Comparison of ENCODE assay signal across 10 cellular contexts in the genomic region with DNA sequence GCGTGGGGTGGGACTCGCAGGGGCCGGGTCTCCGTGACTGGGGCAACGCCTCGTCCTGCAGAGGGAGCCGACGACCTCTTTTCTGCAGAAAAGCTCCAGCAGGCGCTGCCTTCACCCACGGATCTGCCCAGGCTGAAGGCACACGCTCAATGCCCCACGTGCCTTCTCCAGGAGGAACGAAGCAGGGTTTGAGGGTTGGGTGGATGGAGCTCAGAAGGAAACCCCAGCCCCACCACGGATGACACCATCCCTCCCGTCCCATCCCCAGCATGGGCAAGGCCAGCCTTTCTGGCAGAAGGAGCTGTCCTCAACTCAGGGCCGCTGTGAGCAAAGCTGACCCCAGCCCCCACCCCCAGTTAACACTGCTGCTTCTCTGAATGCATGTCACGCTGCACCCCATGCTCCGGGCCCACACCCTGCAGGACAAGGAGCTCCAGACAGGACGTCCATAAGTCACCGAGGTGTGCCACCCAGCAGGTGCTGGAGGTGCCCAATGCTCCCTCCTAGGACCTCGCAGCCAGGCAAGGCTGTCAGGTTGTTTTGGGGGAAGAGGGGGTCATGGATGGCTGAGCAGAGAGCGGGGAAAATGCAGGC. TPM values are rescaled to one million over a fixed set of nuclear protein-coding genes. Genes with fewer than 3 reads are reported as not detected.
DNase-seq lines count a peak whose midpoint lies in the region; ATAC-seq and TF ChIP-seq lines count a peak whose summit lies in the region.
"Had no signal": no experiment of that assay in that cellular context is flagged by ENCODE, and none has a peak within 500 bp of the region (broad histone marks: within the 10 kb centered on the region; RNA-seq: fewer than 3 reads in every experiment).

No MANE protein-coding gene starts in this region.

- no peaks in the 10 kb centered on the region for H3K9me3 Mint-ChIP-seq in activated CD4-positive, alpha-beta memory T cell treated with anti-CD3 and anti-CD28 coated beads for 36 hours
- no peaks in the 10 kb centered on the region for H3K9me3 Mint-ChIP-seq in activated CD4-positive, alpha-beta memory T cell treated with anti-CD3 and anti-CD28 coated beads, Interleukin-2, amount 10 ng/mL, durations not matched to agents 7 days and 5 days

- no peak overlapping the region for H3K9ac ChIP-seq in rectal smooth muscle tissue (ENCODE audit: low read length)
- no peak overlapping the region for H3K9ac ChIP-seq in SK-N-SH

- no peak for TF ChIP-seq EP300 in SK-N-SH (IDR thresholded peaks at IDR 0.05; ENCODE audit: borderline replicate concordance in 1 of 2, low read depth in 1 of 2, low read length in 1 of 2)

- H3K4me1 Mint-ChIP-seq in activated CD4-positive, alpha-beta memory T cell treated with anti-CD3 and anti-CD28 coated beads for 36 hours (ENCODE audit: low read depth), result peaks cover 9% of the 10 kb centered on the region
- H3K4me1 Mint-ChIP-seq in activated CD4-positive, alpha-beta memory T cell treated with anti-CD3 and anti-CD28 coated beads, Interleukin-2, amount 10 ng/mL, durations not matched to agents 7 days and 5 days, result peaks cover 13% of the 10 kb centered on the region

- TF ChIP-seq CTCF in dorsolateral prefrontal cortex (IDR thresholded peaks at IDR 0.05 in 54 of 56, conservative IDR thresholded peaks at IDR 0.05 in 2 of 56; ENCODE audit: low read depth in 1 of 56, partially characterized antibody in 56 of 56) (peak in 33 of 56 donors; percentile 4 to 49 (median 19)), SK-N-SH (IDR thresholded peaks at IDR 0.05) (no peak)

- no peak overlapping the region for H3K4me2 ChIP-seq in SK-N-SH

- ATAC-seq in GM21390 (IDR thresholded peaks at IDR 0.05; ENCODE audit: unreplicated experiment), result no peak

- H3K27ac Mint-ChIP-seq in activated CD4-positive, alpha-beta memory T cell treated with anti-CD3 and anti-CD28 coated beads for 36 hours, result no peak overlapping the region
- no peak overlapping the region for H3K27ac Mint-ChIP-seq in activated CD4-positive, alpha-beta memory T cell treated with anti-CD3 and anti-CD28 coated beads, Interleukin-2, amount 10 ng/mL, durations not matched to agents 7 days and 5 days

- H3K36me3 ChIP-seq in rectal smooth muscle tissue (ENCODE audit: control insufficient read depth, insufficient read depth, low read length) (peaks cover 3% of the 10 kb centered on the region), SK-N-SH (replicated peaks in 1 of 2; ENCODE audit: control insufficient read depth in 1 of 2, insufficient read depth in 2 of 2, low read length in 1 of 2) (peaks cover 0 to 27% of the 10 kb centered on the region in 2 experiments)

- H3K79me2 ChIP-seq in SK-N-SH (ENCODE audit: insufficient read depth), result peaks cover 28% of the 10 kb centered on the region

- DNase-seq in activated CD4-positive, alpha-beta memory T cell treated with anti-CD3 and anti-CD28 coated beads for 36 hours, result peak; percentile 28
- no peak for DNase-seq in activated CD4-positive, alpha-beta memory T cell treated with anti-CD3 and anti-CD28 coated beads, Interleukin-2, amount 10 ng/mL, durations not matched to agents 7 days and 5 days
- DNase-seq in NAMALWA (ENCODE audit: low spot score), result peak; percentile 50
- peak in 3 of 10 donors; percentile 45 to 56 (median 45) for DNase-seq in dorsolateral prefrontal cortex
- no peak for DNase-seq in Kasumi-1 (lab: John Stamatoyannopoulos, UW)
- no peak for DNase-seq in SK-N-SH
- DNase-seq: cortex of kidney, mesenchymal stem cell had no signal

- no peak overlapping the region for H3K4me3 Mint-ChIP-seq in activated CD4-positive, alpha-beta memory T cell treated with anti-CD3 and anti-CD28 coated beads for 36 hours
- no peak overlapping the region for H3K4me3 Mint-ChIP-seq in activated CD4-positive, alpha-beta memory T cell treated with anti-CD3 and anti-CD28 coated beads, Interleukin-2, amount 10 ng/mL, durations not matched to agents 7 days and 5 days

- peaks cover 7% of the 10 kb centered on the region for H3K4me1 ChIP-seq in rectal smooth muscle tissue (ENCODE audit: control insufficient read depth, insufficient read depth, low read length)
- peaks cover 0 to 14% of the 10 kb centered on the region in 2 experiments; a peak in 1 of 4 replicates for H3K4me1 ChIP-seq in SK-N-SH (ENCODE audit: control insufficient read depth in 1 of 2, insufficient read depth in 2 of 2, low read depth in 1 of 2, low read length in 1 of 2)

- intact Hi-C loops in activated CD4-positive, alpha-beta memory T cell treated with anti-CD3 and anti-CD28 coated beads for 36 hours (cut with micrococcal nuclease), result loop anchor here (5.0 kb wide), 1 partner anchor 34 kb away; a partner anchor contains a TSS
- intact Hi-C loops in dorsolateral prefrontal cortex (cut with DNase I), result no loop called here

- no peaks in the 10 kb centered on the region for H3F3A ChIP-seq in SK-N-SH (replicated peaks; ENCODE audit: insufficient read depth)

- peaks cover 2% of the 10 kb centered on the region for H3K36me3 Mint-ChIP-seq in activated CD4-positive, alpha-beta memory T cell treated with anti-CD3 and anti-CD28 coated beads for 36 hours
- peaks cover 2% of the 10 kb centered on the region for H3K36me3 Mint-ChIP-seq in activated CD4-positive, alpha-beta memory T cell treated with anti-CD3 and anti-CD28 coated beads, Interleukin-2, amount 10 ng/mL, durations not matched to agents 7 days and 5 days (ENCODE audit: low read depth)

- WGBS in SK-N-SH (ENCODE audit: low lambda C conversion rate), result 84% methylated on average over 13 of the region's 22 CpGs

- POLR2A ChIA-PET in activated CD4-positive, alpha-beta memory T cell treated with anti-CD3 and anti-CD28 coated beads for 36 hours (lab: Charles Lee), result interaction anchor here (1.0 to 2.2 kb wide), 2 partner anchors 16 to 31 kb away, joined by 4 to 7 read pairs; no protein-coding TSS in a partner anchor
- POLR2A ChIA-PET in activated CD4-positive, alpha-beta memory T cell treated with anti-CD3 and anti-CD28 coated beads, Interleukin-2, amount 10 ng/mL, durations not matched to agents 7 days and 5 days (lab: Charles Lee), result interaction anchor here (0.8 to 1.3 kb wide), 8 partner anchors 10 to 366 kb away, joined by 3 to 5 read pairs (median 3); a partner anchor contains a TSS
- POLR2A ChIA-PET in SK-N-SH (lab: Yijun Ruan, JAX), result interaction anchor here (0.7 to 1.9 kb wide), 6 partner anchors 10 to 194 kb away, joined by 3 to 5 read pairs (median 3); a partner anchor contains a TSS

- H3K4me3 ChIP-seq in dorsolateral prefrontal cortex (peak overlapping the region in 3 of 59 donors; percentile 31 to 38 (median 34)), rectal smooth muscle tissue (ENCODE audit: low read length) (peak overlapping the region; percentile 57), SK-N-SH (ENCODE audit: low read depth in 2 of 2, low read length in 1 of 2) (no peak overlapping the region; a peak in 2 of 4 replicates)

- CTCF ChIA-PET in activated CD4-positive, alpha-beta memory T cell treated with anti-CD3 and anti-CD28 coated beads for 36 hours (lab: Charles Lee), result interaction anchor here (1.1 to 1.4 kb wide), 2 partner anchors 17 to 26 kb away, joined by 3 to 5 read pairs; no protein-coding TSS in a partner anchor
- CTCF ChIA-PET in activated CD4-positive, alpha-beta memory T cell treated with anti-CD3 and anti-CD28 coated beads, Interleukin-2, amount 10 ng/mL, durations not matched to agents 7 days and 5 days (lab: Charles Lee), result interaction anchor here (0.8 to 2.5 kb wide), 3 partner anchors 19 to 30 kb away, joined by 3 to 10 read pairs (median 3); a partner anchor contains a TSS
- CTCF ChIA-PET in SK-N-SH (lab: Yijun Ruan, JAX), result interaction anchor here (0.8 to 3.5 kb wide), 6 partner anchors 9 to 192 kb away, joined by 3 to 21 read pairs (median 4); no protein-coding TSS in a partner anchor

- H3K27me3 ChIP-seq in dorsolateral prefrontal cortex (peaks cover 0 to 21% (median 0%) of the 10 kb centered on the region in 45 donors), rectal smooth muscle tissue (ENCODE audit: control insufficient read depth, insufficient read depth, low read length) (peaks cover 49% of the 10 kb centered on the region), SK-N-SH (ENCODE audit: insufficient read depth) (no peaks in the 10 kb centered on the region)

- H2AFZ ChIP-seq in SK-N-SH (ENCODE audit: low read depth), result no peak overlapping the region

- H4K20me1 ChIP-seq in SK-N-SH (ENCODE audit: insufficient read depth), result peaks cover 36% of the 10 kb centered on the region

- H3K9me2 ChIP-seq in SK-N-SH, result no peaks in the 10 kb centered on the region

- peaks cover 7% of the 10 kb centered on the region for H3K27me3 Mint-ChIP-seq in activated CD4-positive, alpha-beta memory T cell treated with anti-CD3 and anti-CD28 coated beads for 36 hours
- H3K27me3 Mint-ChIP-seq in activated CD4-positive, alpha-beta memory T cell treated with anti-CD3 and anti-CD28 coated beads, Interleukin-2, amount 10 ng/mL, durations not matched to agents 7 days and 5 days, result peaks cover 11% of the 10 kb centered on the region

- H3K27ac ChIP-seq in dorsolateral prefrontal cortex (peak overlapping the region in 50 of 59 donors; percentile 8 to 87 (median 75)), rectal smooth muscle tissue (ENCODE audit: low read depth, low read length) (no peak overlapping the region), SK-N-SH (ENCODE audit: low read depth in 2 of 2, low read length in 1 of 2) (peak overlapping the region in 1 of 2 experiments; percentile 14; a peak in 1 of 4 replicates)

- no peaks in the 10 kb centered on the region for H3K9me3 ChIP-seq in SK-N-SH

- TF ChIP-seq RAD21 in SK-N-SH (IDR thresholded peaks at IDR 0.05; ENCODE audit: low read length), result no peak

RNA-seq across cellular contexts. Expression of a gene that starts 7.4 kb away (rescaled TPM):
- 10 to 100 TPM; 24.4 to 26.9 TPM for total RNA-seq in activated CD4-positive, alpha-beta memory T cell treated with anti-CD3 and anti-CD28 coated beads for 36 hours
- 10 to 100 TPM; 38.4 to 38.5 TPM for total RNA-seq in activated CD4-positive, alpha-beta memory T cell treated with anti-CD3 and anti-CD28 coated beads, Interleukin-2, amount 10 ng/mL, durations not matched to agents 7 days and 5 days
- total RNA-seq in dorsolateral prefrontal cortex, result 10 to 100 TPM; 28.3 to 63.0 (median 35.2) TPM
- 23.4 and 25.3 TPM in 2 replicates for polyA plus RNA-seq in SK-N-SH (2012; rRNA removed)
- polyA plus RNA-seq in SK-N-SH (2012; cell fraction: cytosol; rRNA removed), result 11.5 and 20.3 TPM in 2 replicates
- 27.2 and 30.6 TPM in 2 replicates for polyA plus RNA-seq in SK-N-SH (2012; cell fraction: nucleus; rRNA removed)

RNA-seq across cellular contexts. Expression of a gene that starts 18.5 kb away (rescaled TPM):
- total RNA-seq in activated CD4-positive, alpha-beta memory T cell treated with anti-CD3 and anti-CD28 coated beads for 36 hours, result 1 to 10 TPM; 1.5 to 2.7 TPM
- total RNA-seq in activated CD4-positive, alpha-beta memory T cell treated with anti-CD3 and anti-CD28 coated beads, Interleukin-2, amount 10 ng/mL, durations not matched to agents 7 days and 5 days, result 1 to 10 TPM; 2.5 to 3.6 TPM
- 10 to 100 TPM in 50 of 120 experiments, 1 to 10 TPM in 70; 4.5 to 20.4 (median 9.5) TPM for total RNA-seq in dorsolateral prefrontal cortex
- 5.8 and 6.6 TPM in 2 replicates for polyA plus RNA-seq in SK-N-SH (2012; rRNA removed)
- polyA plus RNA-seq in SK-N-SH (2012; cell fraction: cytosol; rRNA removed), result 1.1 and 1.5 TPM in 2 replicates
- 69.2 and 138 TPM in 2 replicates for polyA plus RNA-seq in SK-N-SH (2012; cell fraction: nucleus; rRNA removed)

RNA-seq across cellular contexts. Expression of a gene that starts 19.4 kb away (rescaled TPM):
- total RNA-seq in activated CD4-positive, alpha-beta memory T cell treated with anti-CD3 and anti-CD28 coated beads for 36 hours, result 1 to 10 TPM; 1.8 to 1.9 TPM
- 1 to 10 TPM; 1.1 to 1.6 TPM for total RNA-seq in activated CD4-positive, alpha-beta memory T cell treated with anti-CD3 and anti-CD28 coated beads, Interleukin-2, amount 10 ng/mL, durations not matched to agents 7 days and 5 days
- total RNA-seq in dorsolateral prefrontal cortex, result 10 to 100 TPM in 116 of 120 experiments, 1 to 10 TPM in 4; 6.9 to 23.9 (median 14.3) TPM
- polyA plus RNA-seq in SK-N-SH (2012; rRNA removed), result 6.8 and 9.1 TPM in 2 replicates
- polyA plus RNA-seq in SK-N-SH (2012; cell fraction: cytosol; rRNA removed), result 4.0 and 5.0 TPM in 2 replicates
- polyA plus RNA-seq in SK-N-SH (2012; cell fraction: nucleus; rRNA removed), result 5.8 and 6.7 TPM in 2 replicates

RNA-seq across cellular contexts. Expression of a gene that starts 21.7 kb away (rescaled TPM):
- under 1 TPM; 0.07 to 0.15 TPM for total RNA-seq in activated CD4-positive, alpha-beta memory T cell treated with anti-CD3 and anti-CD28 coated beads for 36 hours
- total RNA-seq in activated CD4-positive, alpha-beta memory T cell treated with anti-CD3 and anti-CD28 coated beads, Interleukin-2, amount 10 ng/mL, durations not matched to agents 7 days and 5 days, result under 1 TPM in 1 of 2 experiments, not detected in 1; 0.03 TPM
- 100 to 1,000 TPM; 130 to 289 (median 183) TPM for total RNA-seq in dorsolateral prefrontal cortex
- polyA plus RNA-seq in SK-N-SH (2012; rRNA removed), result 1.3 and 1.8 TPM in 2 replicates
- polyA plus RNA-seq in SK-N-SH (2012; cell fraction: cytosol; rRNA removed), result 0.59 and 1.3 TPM in 2 replicates
- polyA plus RNA-seq in SK-N-SH (2012; cell fraction: nucleus; rRNA removed), result 4.1 and 5.2 TPM in 2 replicates

RNA-seq across cellular contexts. Expression of a gene that starts 33.4 kb away (rescaled TPM):
- total RNA-seq in activated CD4-positive, alpha-beta memory T cell treated with anti-CD3 and anti-CD28 coated beads for 36 hours, result 1,000 to 10,000 TPM; 1,642 to 1,717 TPM
- total RNA-seq in activated CD4-positive, alpha-beta memory T cell treated with anti-CD3 and anti-CD28 coated beads, Interleukin-2, amount 10 ng/mL, durations not matched to agents 7 days and 5 days, result 1,000 to 10,000 TPM; 1,378 to 1,409 TPM
- 100 to 1,000 TPM; 343 to 670 (median 497) TPM for total RNA-seq in dorsolateral prefrontal cortex
- 2,836 and 3,749 TPM in 2 replicates for polyA plus RNA-seq in SK-N-SH (2012; rRNA removed)
- polyA plus RNA-seq in SK-N-SH (2012; cell fraction: cytosol; rRNA removed), result 2,019 and 3,381 TPM in 2 replicates
- 943 and 2,115 TPM in 2 replicates for polyA plus RNA-seq in SK-N-SH (2012; cell fraction: nucleus; rRNA removed)

Comparison
In these comparisons a context has a peak if more than half of its experiments do, and no peak if none do; other contexts are left out.
1. DNase-seq: peak in activated CD4-positive, alpha-beta memory T cell treated with anti-CD3 and anti-CD28 coated beads for 36 hours (single experiment) and NAMALWA (single experiment); none in activated CD4-positive, alpha-beta memory T cell treated with anti-CD3 and anti-CD28 coated beads, Interleukin-2, amount 10 ng/mL, durations not matched to agents 7 days and 5 days (single experiment), Kasumi-1 (0 of 2) and SK-N-SH (single experiment).